ENCODE assay signal across 28 cellular contexts in the genomic region with DNA sequence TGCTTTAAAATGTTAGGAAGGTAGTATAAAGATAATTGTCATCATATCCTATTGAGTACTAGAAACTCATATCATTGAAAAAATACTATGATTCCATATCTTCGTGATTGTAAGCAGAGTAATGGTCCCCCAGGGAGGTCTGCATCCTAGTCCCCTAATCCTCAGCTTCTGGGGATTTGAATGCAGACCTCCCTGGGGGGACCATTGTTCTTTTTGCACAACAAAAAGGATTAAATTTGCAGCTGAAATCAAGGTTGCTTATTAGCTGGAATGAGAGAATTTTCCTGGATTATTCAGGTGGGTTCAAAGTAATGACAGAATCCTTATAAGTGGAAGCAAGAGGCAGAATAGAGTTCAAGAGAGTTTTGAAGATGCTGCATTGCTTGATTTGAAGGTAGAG. TPM values are rescaled to one million over a fixed set of nuclear protein-coding genes. Genes with fewer than 3 reads are reported as not detected.
"Had no signal": no experiment of that assay in that cellular context is flagged by ENCODE, and none has a peak within 500 bp of the region (broad histone marks: within the 10 kb centered on the region; RNA-seq: fewer than 3 reads in every experiment).

No MANE protein-coding gene starts in this region.

- H3K27ac ChIP-seq: stomach, suprapubic skin, testis, thoracic aorta, thyroid gland, tibial artery, tibial nerve, transverse colon, upper lobe of left lung, upper lobe of right lung, uterus, vagina had no signal

- DNase-seq: stimulated activated CD4-positive, alpha-beta T cell treated with anti-CD3 and anti-CD28 coated beads, Interleukin-2, amount 100 ng/mL, for 48 hours; stimulated activated CD4-positive, alpha-beta T cell treated with anti-CD3 and anti-CD28 coated beads, Interleukin-4, amount 100 ng/mL, for 1 hour; stimulated activated CD4-positive, alpha-beta T cell treated with anti-CD3 and anti-CD28 coated beads, Interleukin-4, amount 100 ng/mL, for 24 hours; stimulated activated CD4-positive, alpha-beta T cell treated with anti-CD3 and anti-CD28 coated beads, Interleukin-4, amount 100 ng/mL, for 4 hours; stimulated activated CD8-positive, alpha-beta memory T cell treated with anti-CD3 and anti-CD28 coated beads, Interleukin-4, amount 100 ng/mL, for 48 hours; stimulated activated naive B cell treated with anti-CD40 and anti-IgM and Interleukin-4, amounts not matched to agents 10 μg/mL and 1 μg/mL and 100 μg/mL, for 72 hours; stimulated activated naive CD4-positive, alpha-beta T cell; stimulated activated naive CD4-positive, alpha-beta T cell treated with Interleukin-2 at 50 U/mL for 16 hours; stimulated activated naive CD8-positive, alpha-beta T cell treated with anti-CD3 and anti-CD28 coated beads, Interleukin-15, amount 100 ng/mL, for 72 hours; stimulated activated naive CD8-positive, alpha-beta T cell treated with anti-CD3 and anti-CD28 coated beads, Interleukin-15, Interleukin-2, amounts not matched to agents 100 U/mL and 50 U/mL, for 24 hours; stomach; substantia nigra; testis; thyroid gland; tibial artery; transverse colon; upper lobe of left lung; upper lobe of right lung; uterus had no signal

- H3K9me3 ChIP-seq: stomach, suprapubic skin, testis, thoracic aorta, thyroid gland, tibial artery, tibial nerve, transverse colon, upper lobe of left lung, upper lobe of right lung, uterus, vagina had no signal

- H3K27ac Mint-ChIP-seq: stimulated activated effector memory CD8-positive, alpha-beta T cell treated with anti-CD3 and anti-CD28 coated beads, Interleukin-12 subunit alpha, Interleukin-12 subunit beta, amount 100 ng/mL, for 72 hours; stimulated activated memory B cell treated with anti-CD40 and anti-IgM and Interleukin-4, amounts not matched to agents 10 μg/mL and 1 μg/mL and 100 μg/mL, for 72 hours; stimulated activated naive B cell treated with anti-CD40 and anti-IgM and Interleukin-4, amounts not matched to agents 10 μg/mL and 1 μg/mL and 100 μg/mL, for 72 hours; stimulated activated naive CD8-positive, alpha-beta T cell treated with anti-CD3 and anti-CD28 coated beads, Interleukin-15, amount 100 ng/mL, for 72 hours; stimulated activated naive CD8-positive, alpha-beta T cell treated with anti-CD3 and anti-CD28 coated beads, Interleukin-15, Interleukin-2, amounts not matched to agents 100 ng/mL and 50 ng/mL, for 24 hours; type B pancreatic cell had no signal

- H3K27me3 ChIP-seq: stomach, suprapubic skin, testis, thyroid gland, tibial artery, tibial nerve, transverse colon, upper lobe of left lung, upper lobe of right lung, uterus, vagina had no signal

- H3K36me3 Mint-ChIP-seq: stimulated activated effector memory CD8-positive, alpha-beta T cell treated with anti-CD3 and anti-CD28 coated beads, Interleukin-12 subunit alpha, Interleukin-12 subunit beta, amount 100 ng/mL, for 72 hours; stimulated activated memory B cell treated with anti-CD40 and anti-IgM and Interleukin-4, amounts not matched to agents 10 μg/mL and 1 μg/mL and 100 μg/mL, for 72 hours; stimulated activated naive B cell treated with anti-CD40 and anti-IgM and Interleukin-4, amounts not matched to agents 10 μg/mL and 1 μg/mL and 100 μg/mL, for 72 hours; type B pancreatic cell had no signal

- H3K9me3 Mint-ChIP-seq: stimulated activated effector memory CD8-positive, alpha-beta T cell treated with anti-CD3 and anti-CD28 coated beads, Interleukin-12 subunit alpha, Interleukin-12 subunit beta, amount 100 ng/mL, for 72 hours; stimulated activated memory B cell treated with anti-CD40 and anti-IgM and Interleukin-4, amounts not matched to agents 10 μg/mL and 1 μg/mL and 100 μg/mL, for 72 hours; stimulated activated naive CD8-positive, alpha-beta T cell treated with anti-CD3 and anti-CD28 coated beads, Interleukin-15, amount 100 ng/mL, for 72 hours; stimulated activated naive CD8-positive, alpha-beta T cell treated with anti-CD3 and anti-CD28 coated beads, Interleukin-15, Interleukin-2, amounts not matched to agents 100 ng/mL and 50 ng/mL, for 24 hours; type B pancreatic cell had no signal

- H3K27me3 Mint-ChIP-seq: type B pancreatic cell had no signal

- H3K4me3 Mint-ChIP-seq: stimulated activated effector memory CD8-positive, alpha-beta T cell treated with anti-CD3 and anti-CD28 coated beads, Interleukin-12 subunit alpha, Interleukin-12 subunit beta, amount 100 ng/mL, for 72 hours; stimulated activated memory B cell treated with anti-CD40 and anti-IgM and Interleukin-4, amounts not matched to agents 10 μg/mL and 1 μg/mL and 100 μg/mL, for 72 hours; stimulated activated naive B cell treated with anti-CD40 and anti-IgM and Interleukin-4, amounts not matched to agents 10 μg/mL and 1 μg/mL and 100 μg/mL, for 72 hours; stimulated activated naive CD8-positive, alpha-beta T cell treated with anti-CD3 and anti-CD28 coated beads, Interleukin-15, amount 100 ng/mL, for 72 hours; stimulated activated naive CD8-positive, alpha-beta T cell treated with anti-CD3 and anti-CD28 coated beads, Interleukin-15, Interleukin-2, amounts not matched to agents 100 ng/mL and 50 ng/mL, for 24 hours; type B pancreatic cell had no signal

- H3K36me3 ChIP-seq: stomach, suprapubic skin, thoracic aorta, thyroid gland, tibial artery, tibial nerve, transverse colon, upper lobe of left lung, upper lobe of right lung, uterus, vagina had no signal

- ATAC-seq: stimulated activated effector memory CD8-positive, alpha-beta T cell treated with anti-CD3 and anti-CD28 coated beads, Interleukin-12 subunit alpha, Interleukin-12 subunit beta, amount 100 ng/mL, for 72 hours; stimulated activated memory B cell treated with anti-CD40 and anti-IgM and Interleukin-4, amounts not matched to agents 10 μg/mL and 1 μg/mL and 100 μg/mL, for 72 hours; stimulated activated naive B cell treated with anti-CD40 and anti-IgM and Interleukin-4, amounts not matched to agents 10 μg/mL and 1 μg/mL and 100 μg/mL, for 72 hours; stimulated activated naive CD8-positive, alpha-beta T cell treated with anti-CD3 and anti-CD28 coated beads, Interleukin-15, amount 100 ng/mL, for 72 hours; stimulated activated naive CD8-positive, alpha-beta T cell treated with anti-CD3 and anti-CD28 coated beads, Interleukin-15, Interleukin-2, amounts not matched to agents 100 U/mL and 50 U/mL, for 24 hours; upper lobe of right lung had no signal

- H3K4me3 ChIP-seq: stomach, suprapubic skin, testis, thoracic aorta, thyroid gland, tibial artery, tibial nerve, transverse colon, upper lobe of left lung, upper lobe of right lung, uterus, vagina had no signal

- H3K4me1 ChIP-seq: stomach, suprapubic skin, testis, thyroid gland, tibial artery, tibial nerve, transverse colon, upper lobe of left lung, upper lobe of right lung, uterus, vagina had no signal

- H3K4me1 Mint-ChIP-seq: stimulated activated effector memory CD8-positive, alpha-beta T cell treated with anti-CD3 and anti-CD28 coated beads, Interleukin-12 subunit alpha, Interleukin-12 subunit beta, amount 100 ng/mL, for 72 hours had no signal

RNA-seq across cellular contexts. Expression of a gene that starts 34.0 kb away (rescaled TPM):
- total RNA-seq: temporal lobe had no signal
